In genomic region chr10:122725768-122726167, GRCh38 we compare ENCODE assay signal across 1 cellular context.
TF ChIP-seq lines count a peak whose summit lies in the region.

No MANE protein-coding gene starts in this region.

TF ChIP-seq in HEK293, 187 proteins besides CTCF, POLR2A, EP300 and RAD21 (continued from another document):
- TF ChIP-seq ZBTB11 (tag by site-specific recombination; conservative IDR thresholded peaks at IDR 0.05; ENCODE audit: low read depth) (no peak), ZNF704 (tag by site-specific recombination; IDR thresholded peaks at IDR 0.05) (no peak), ZNF473 (tag by site-specific recombination; IDR thresholded peaks at IDR 0.05) (no peak)
